ENCODE assay signal across 18 cellular contexts in genomic region chr10:558331-558730, GRCh38.
"Had no signal": no experiment of that assay in that cellular context is flagged by ENCODE, and none has a peak within 500 bp of the region (broad histone marks: within the 10 kb centered on the region; RNA-seq: fewer than 3 reads in every experiment).

No MANE protein-coding gene starts in this region.

- H3K27ac ChIP-seq: ascending aorta, colonic mucosa, dorsolateral prefrontal cortex, gastroesophageal sphincter, left ventricle myocardium inferior, neutrophil, ovary, psoas muscle, right atrium auricular region had no signal

- H3K4me1 ChIP-seq: ascending aorta, colonic mucosa had no signal

- H3K27me3 ChIP-seq: ascending aorta, colonic mucosa, dorsolateral prefrontal cortex, gastroesophageal sphincter, ovary, right atrium auricular region had no signal

- DNase-seq: activated CD4-positive, CD25-positive, alpha-beta regulatory T cell treated with anti-CD3 and anti-CD28 coated beads, Interleukin-2, amount 50 U/mL, for 72 hours; activated T-cell treated with anti-CD3 and anti-CD28 coated beads, Interleukin-2, amount 50 U/mL, for 1 hour; colonic mucosa; dorsolateral prefrontal cortex; hypothalamus; left ventricle myocardium inferior; ovary; psoas muscle; stimulated activated CD4-positive, alpha-beta T cell treated with anti-CD3 and anti-CD28 coated beads, Interleukin-4, amount 100 ng/mL, for 4 hours; stimulated activated naive CD8-positive, alpha-beta T cell treated with anti-CD3 and anti-CD28 coated beads, Interleukin-15, Interleukin-2, amounts not matched to agents 100 U/mL and 50 U/mL, for 24 hours had no signal

- ATAC-seq: gastroesophageal sphincter; naive thymus-derived CD8-positive, alpha-beta T cell; stimulated activated naive CD8-positive, alpha-beta T cell treated with anti-CD3 and anti-CD28 coated beads, Interleukin-15, Interleukin-2, amounts not matched to agents 100 U/mL and 50 U/mL, for 24 hours had no signal

- H3K4me1 Mint-ChIP-seq: activated T-helper 17 cell treated with anti-CD3 and anti-CD28 coated beads, Interleukin-2, amount 50 U/mL, for 72 hours had no signal

- H3K4me3 ChIP-seq: ascending aorta, colonic mucosa, dorsolateral prefrontal cortex, gastroesophageal sphincter, left ventricle myocardium inferior, ovary, psoas muscle, right atrium auricular region had no signal

- H3K36me3 ChIP-seq: ascending aorta, colonic mucosa, gastroesophageal sphincter, left ventricle myocardium inferior, neutrophil, ovary, right atrium auricular region had no signal

- H3K9me3 Mint-ChIP-seq: activated naive CD4-positive, alpha-beta T cell treated with anti-CD3 and anti-CD28 coated beads, Interleukin-2, amount 50 U/mL, for 72 hours; activated T-helper 17 cell treated with anti-CD3 and anti-CD28 coated beads, Interleukin-2, amount 50 U/mL, for 72 hours had no signal

- H3K9me3 ChIP-seq: colonic mucosa, gastroesophageal sphincter, left ventricle myocardium inferior, neutrophil, ovary, psoas muscle, right atrium auricular region had no signal

- H3K27ac Mint-ChIP-seq: activated T-helper 17 cell treated with anti-CD3 and anti-CD28 coated beads, Interleukin-2, amount 50 U/mL, for 72 hours; T-helper 1 cell treated with Interleukin-12 subunit alpha and Interleukin-12 subunit beta and Interleukin-4 antibody, amounts not matched to agents 30 μg/mL and 1 μg/mL, for 36 hours had no signal

- H3K4me3 Mint-ChIP-seq: activated T-helper 17 cell treated with anti-CD3 and anti-CD28 coated beads, Interleukin-2, amount 50 U/mL, for 72 hours; naive thymus-derived CD8-positive, alpha-beta T cell; T-helper 1 cell treated with Interleukin-12 subunit alpha and Interleukin-12 subunit beta and Interleukin-4 antibody, amounts not matched to agents 30 μg/mL and 1 μg/mL, for 36 hours had no signal
